Comparison of ENCODE assay signal across 15 cellular contexts in genomic region chr9:127136880-127137639, GRCh38. TPM values are rescaled to one million over a fixed set of nuclear protein-coding genes. Genes with fewer than 3 reads are reported as not detected.
DNase-seq lines count a peak whose midpoint lies in the region; ATAC-seq and TF ChIP-seq lines count a peak whose summit lies in the region.
"Had no signal": no experiment of that assay in that cellular context is flagged by ENCODE, and none has a peak within 500 bp of the region (broad histone marks: within the 10 kb centered on the region; RNA-seq: fewer than 3 reads in every experiment).

No MANE protein-coding gene starts in this region.

- peaks cover 58% of the 10 kb centered on the region for H3K4me1 ChIP-seq in stomach smooth muscle (ENCODE audit: control insufficient read depth, insufficient read depth, low read length)

- POLR2A ChIA-PET in naive thymus-derived CD8-positive, alpha-beta T cell (lab: Charles Lee), result no interaction called here

- peak; percentile 13 for DNase-seq in activated T-cell treated with anti-CD3 and anti-CD28 coated beads, Interleukin-2, amount 50 U/mL, for 24 hours
- DNase-seq in activated T-cell treated with anti-CD3 and anti-CD28 coated beads, Interleukin-2, amount 50 U/mL, for 4 hours, result no peak
- DNase-seq in myocyte (ENCODE audit: low read depth) (peak; percentile 84), NCI-H146 (lab: John Stamatoyannopoulos, UW) (no peak)
- DNase-seq in naive thymus-derived CD8-positive, alpha-beta T cell, result no peak
- DNase-seq: GM23248, NCI-H1105 treated with DMSO at 0.1 percent for 48 hours, NCI-H187 treated with DMSO at 0.1 percent for 48 hours, NCI-H526 treated with DMSO at 0.1 percent for 48 hours had no signal

- H3K27ac Mint-ChIP-seq in activated T-cell treated with anti-CD3 and anti-CD28 coated beads, Interleukin-2, amount 50 U/mL, for 24 hours, result no peak overlapping the region
- H3K27ac Mint-ChIP-seq in brain, result peak overlapping the region in 3 of 5 experiments; percentile 29 to 69 (median 56)
- no peak overlapping the region for H3K27ac Mint-ChIP-seq in naive thymus-derived CD8-positive, alpha-beta T cell
- H3K27ac Mint-ChIP-seq: CD8-positive, alpha-beta T cell had no signal

- H3K4me1 Mint-ChIP-seq in activated T-cell treated with anti-CD3 and anti-CD28 coated beads, Interleukin-2, amount 50 U/mL, for 24 hours (ENCODE audit: low read depth), result no peaks in the 10 kb centered on the region
- H3K4me1 Mint-ChIP-seq in activated T-cell treated with anti-CD3 and anti-CD28 coated beads, Interleukin-2, amount 50 U/mL, for 4 hours (ENCODE audit: low read depth), result no peaks in the 10 kb centered on the region
- peaks cover 82% of the 10 kb centered on the region for H3K4me1 Mint-ChIP-seq in brain
- H3K4me1 Mint-ChIP-seq in naive thymus-derived CD8-positive, alpha-beta T cell, result peaks cover 0 to 7% (median 0%) of the 10 kb centered on the region in 4 donors

- H3K36me3 ChIP-seq in stomach smooth muscle (ENCODE audit: control insufficient read depth in 2 of 2, insufficient read depth in 2 of 2, low read length in 2 of 2), result no peaks in the 10 kb centered on the region

- H3K27me3 ChIP-seq in stomach smooth muscle (ENCODE audit: control insufficient read depth in 1 of 2, insufficient read depth in 2 of 2, low read length in 2 of 2), result no peaks in the 10 kb centered on the region

- no peak overlapping the region for H3K4me3 ChIP-seq in stomach smooth muscle (ENCODE audit: low read length in 2 of 2)
- H3K4me3 ChIP-seq: GM23248 had no signal

- ATAC-seq in activated T-cell treated with anti-CD3 and anti-CD28 coated beads, Interleukin-2, amount 50 U/mL, for 4 hours, result no peak
- ATAC-seq in naive thymus-derived CD8-positive, alpha-beta T cell, result no peak
- ATAC-seq in HG02885 (IDR thresholded peaks at IDR 0.05; ENCODE audit: poor library complexity, unreplicated experiment), result no peak
- ATAC-seq: CD8-positive, alpha-beta T cell; HCT116 had no signal

- no peak overlapping the region for H3K9ac ChIP-seq in stomach smooth muscle (ENCODE audit: low read length in 2 of 2)
- H3K9ac ChIP-seq: GM23248 had no signal

- H3K27ac ChIP-seq in stomach smooth muscle (ENCODE audit: low read length), result peak overlapping the region; percentile 93
- H3K27ac ChIP-seq: GM23248 had no signal

- TF ChIP-seq CTCF in brain (conservative IDR thresholded peaks at IDR 0.05), result no peak

- H3K36me3 Mint-ChIP-seq in activated T-cell treated with anti-CD3 and anti-CD28 coated beads, Interleukin-2, amount 50 U/mL, for 24 hours (ENCODE audit: low read depth), result no peaks in the 10 kb centered on the region
- no peaks in the 10 kb centered on the region for H3K36me3 Mint-ChIP-seq in activated T-cell treated with anti-CD3 and anti-CD28 coated beads, Interleukin-2, amount 50 U/mL, for 4 hours (ENCODE audit: insufficient read depth)
- H3K36me3 Mint-ChIP-seq in brain, result no peaks in the 10 kb centered on the region
- H3K36me3 Mint-ChIP-seq in naive thymus-derived CD8-positive, alpha-beta T cell, result peaks cover 0 to 3% (median 0%) of the 10 kb centered on the region in 3 donors
- H3K36me3 Mint-ChIP-seq: CD8-positive, alpha-beta T cell had no signal

- H3K27me3 Mint-ChIP-seq in activated T-cell treated with anti-CD3 and anti-CD28 coated beads, Interleukin-2, amount 50 U/mL, for 24 hours, result no peaks in the 10 kb centered on the region
- no peaks in the 10 kb centered on the region for H3K27me3 Mint-ChIP-seq in activated T-cell treated with anti-CD3 and anti-CD28 coated beads, Interleukin-2, amount 50 U/mL, for 4 hours (ENCODE audit: low read depth)
- H3K27me3 Mint-ChIP-seq in brain, result peaks cover 6% of the 10 kb centered on the region
- H3K27me3 Mint-ChIP-seq in naive thymus-derived CD8-positive, alpha-beta T cell, result peaks cover 0 to 9% (median 0%) of the 10 kb centered on the region in 5 donors

- H3K9me3 ChIP-seq in stomach smooth muscle (ENCODE audit: control insufficient read depth in 2 of 2, low read length in 2 of 2), result no peaks in the 10 kb centered on the region

- H3K9me3 Mint-ChIP-seq in activated T-cell treated with anti-CD3 and anti-CD28 coated beads, Interleukin-2, amount 50 U/mL, for 24 hours, result no peaks in the 10 kb centered on the region
- no peaks in the 10 kb centered on the region for H3K9me3 Mint-ChIP-seq in activated T-cell treated with anti-CD3 and anti-CD28 coated beads, Interleukin-2, amount 50 U/mL, for 4 hours
- no peaks in the 10 kb centered on the region for H3K9me3 Mint-ChIP-seq in brain
- no peaks in the 10 kb centered on the region for H3K9me3 Mint-ChIP-seq in naive thymus-derived CD8-positive, alpha-beta T cell
- H3K9me3 Mint-ChIP-seq: CD8-positive, alpha-beta T cell had no signal

- H3K4me3 Mint-ChIP-seq in activated T-cell treated with anti-CD3 and anti-CD28 coated beads, Interleukin-2, amount 50 U/mL, for 24 hours, result no peak overlapping the region
- H3K4me3 Mint-ChIP-seq in activated T-cell treated with anti-CD3 and anti-CD28 coated beads, Interleukin-2, amount 50 U/mL, for 4 hours, result no peak overlapping the region
- no peak overlapping the region for H3K4me3 Mint-ChIP-seq in brain
- H3K4me3 Mint-ChIP-seq in naive thymus-derived CD8-positive, alpha-beta T cell, result no peak overlapping the region
- H3K4me3 Mint-ChIP-seq: CD8-positive, alpha-beta T cell had no signal

RNA-seq across cellular contexts. Expression of gene ANGPTL2, which starts 14.6 kb away (rescaled TPM):
- total RNA-seq in activated T-cell treated with anti-CD3 and anti-CD28 coated beads, Interleukin-2, amount 50 U/mL, for 4 hours, result under 1 TPM in 1 of 3 donors, not detected in 2; 0.05 TPM
- polyA plus RNA-seq in brain (ENCODE audit: insufficient read depth, low read depth, low replicate concordance), result 14.9 TPM
- 68.3 and 80.6 TPM in 2 replicates for total RNA-seq in myocyte
- 60.8 TPM for polyA plus RNA-seq in myocyte (2012)
- total RNA-seq in naive thymus-derived CD8-positive, alpha-beta T cell, result not detected
- polyA plus RNA-seq in naive thymus-derived CD8-positive, alpha-beta T cell, result not detected
- total RNA-seq: CD8-positive, alpha-beta T cell; OCI-LY7 had no signal

Comparison
In these comparisons a context has a peak if more than half of its experiments do, and no peak if none do; other contexts are left out.
1. DNase-seq: peak in activated T-cell treated with anti-CD3 and anti-CD28 coated beads, Interleukin-2, amount 50 U/mL, for 24 hours (single experiment) and myocyte (single experiment); none in activated T-cell treated with anti-CD3 and anti-CD28 coated beads, Interleukin-2, amount 50 U/mL, for 4 hours (single experiment), naive thymus-derived CD8-positive, alpha-beta T cell (0 of 10) and NCI-H146 (single experiment).
2. H3K27ac Mint-ChIP-seq: peak in brain (3 of 5); none in activated T-cell treated with anti-CD3 and anti-CD28 coated beads, Interleukin-2, amount 50 U/mL, for 24 hours (single experiment) and naive thymus-derived CD8-positive, alpha-beta T cell (0 of 10).
3. RNA of gene ANGPTL2, which starts 14.6 kb away (total RNA-seq): 68.3 to 80.6 TPM in myocyte; 0.05 TPM in activated T-cell treated with anti-CD3 and anti-CD28 coated beads, Interleukin-2, amount 50 U/mL, for 4 hours and not detected in naive thymus-derived CD8-positive, alpha-beta T cell; every median in the first group is over 10 times any median in the second.